8 cellular contexts compared by ENCODE assay signal in genomic region chr6:14066782-14067406, GRCh38. TPM values are rescaled to one million over a fixed set of nuclear protein-coding genes. Genes with fewer than 3 reads are reported as not detected.
DNase-seq lines count a peak whose midpoint lies in the region; ATAC-seq and TF ChIP-seq lines count a peak whose summit lies in the region.

No MANE protein-coding gene starts in this region.

- TF ChIP-seq CTCF in GM20000 (IDR thresholded peaks at IDR 0.05; ENCODE audit: extremely low read depth, missing control alignments) = peak; percentile 29
- peak; percentile 10 for TF ChIP-seq CTCF in mucosa of descending colon (IDR thresholded peaks at IDR 0.05)

- H3K4me1 ChIP-seq in mucosa of descending colon (ENCODE audit: low read depth) = no peaks in the 10 kb centered on the region

- no peaks in the 10 kb centered on the region for H3K36me3 ChIP-seq in SK-N-MC (ENCODE audit: insufficient read depth, low read length)
- H3K36me3 ChIP-seq in mucosa of descending colon (ENCODE audit: low read depth) = no peaks in the 10 kb centered on the region

- DNase-seq in D341Med (ENCODE audit: low spot score) (peak; percentile 67), GM20000 (ENCODE audit: low spot score) (peak; percentile 64), NAMALWA (ENCODE audit: low spot score) (peak; percentile 82), SK-N-MC (ENCODE audit: low read depth, low spot score) (peak; percentile 85), epidermal melanocyte (ENCODE audit: insufficient read length, low spot score) (peak; percentile 67), mucosa of descending colon (peak in 1 of 3 donors; percentile 22), posterior cingulate gyrus (no peak)

- H3K4me3 ChIP-seq in SK-N-MC (no peak overlapping the region), mucosa of descending colon (no peak overlapping the region)

- ATAC-seq in mucosa of descending colon (peak; percentile 81), GM21619 (IDR thresholded peaks at IDR 0.05; ENCODE audit: unreplicated experiment) (no peak)

- H3K27ac ChIP-seq in SK-N-MC = peak overlapping the region; percentile 64; the same call in 1 of the 2 replicates

- peak overlapping the region; percentile 60 for H3K9ac ChIP-seq in SK-N-MC (ENCODE audit: insufficient read length)

- no peaks in the 10 kb centered on the region; the same call in 1 of the 2 replicates for H3K9me3 ChIP-seq in SK-N-MC (ENCODE audit: low read depth, low read length)
- no peaks in the 10 kb centered on the region for H3K9me3 ChIP-seq in mucosa of descending colon

- intact Hi-C loops in mucosa of descending colon (cut with DNase I, micrococcal nuclease) = loop anchor here in 1 of 2 donors (10.0 kb wide), 1 partner anchor 162 kb away; no protein-coding TSS in a partner anchor
- intact Hi-C loops in posterior cingulate gyrus (cut with DNase I) = loop anchor here (1.0 to 10.0 kb wide), 3 partner anchors 158 to 452 kb away; partner anchors contain the start of gene NOL7

RNA-seq across cellular contexts. Expression of gene CD83, which starts 50.7 kb away (rescaled TPM):
- 1 to 10 TPM; 1.4 to 2.5 (median 2.2) TPM for total RNA-seq in mucosa of descending colon

Comparison
In these comparisons a context has a peak if more than half of its experiments do, and no peak if none do; other contexts are left out.
1. DNase-seq: peak in D341Med (single experiment), GM20000 (single experiment), NAMALWA (single experiment), SK-N-MC (single experiment) and epidermal melanocyte (single experiment); none in posterior cingulate gyrus (0 of 10).